ENCODE assay signal across 25 cellular contexts in genomic region chr2:129484999-129485398, GRCh38.
DNase-seq lines count a peak whose midpoint lies in the region; ATAC-seq and TF ChIP-seq lines count a peak whose summit lies in the region.
"Had no signal": no experiment of that assay in that cellular context is flagged by ENCODE, and none has a peak within 500 bp of the region (broad histone marks: within the 10 kb centered on the region; RNA-seq: fewer than 3 reads in every experiment).

No MANE protein-coding gene starts in this region.

- no peak overlapping the region for H2BK15ac ChIP-seq in neuronal stem cell (ENCODE audit: low read length)

- intact Hi-C loops in activated CD4-positive, alpha-beta T cell treated with anti-CD3 and anti-CD28 coated beads, Interleukin-2, amount 10 ng/mL, durations not matched to agents 24 days and 14 days (cut with micrococcal nuclease): no loop called here
- intact Hi-C loops in lower lobe of right lung (cut with DNase I) (no loop called here), right cardiac atrium (cut with DNase I) (no loop called here)

- no peak overlapping the region for H2BK12ac ChIP-seq in neuronal stem cell (ENCODE audit: low read length)

- H3K9me3 ChIP-seq in neuronal stem cell (replicated peaks in 1 of 2; ENCODE audit: control insufficient read depth in 2 of 2, insufficient read depth in 1 of 2, low read depth in 1 of 2, low read length in 2 of 2): no peaks in the 10 kb centered on the region
- no peaks in the 10 kb centered on the region for H3K9me3 ChIP-seq in lower lobe of right lung
- no peaks in the 10 kb centered on the region for H3K9me3 ChIP-seq in right cardiac atrium (ENCODE audit: control insufficient read depth, low read length)
- H3K9me3 ChIP-seq: A549 had no signal

- H3K14ac ChIP-seq in neuronal stem cell (ENCODE audit: low read length): no peak overlapping the region

- no peak overlapping the region for H3K27ac Mint-ChIP-seq in activated CD4-positive, alpha-beta T cell treated with anti-CD3 and anti-CD28 coated beads, Interleukin-2, amount 10 ng/mL, durations not matched to agents 24 days and 14 days
- H3K27ac Mint-ChIP-seq in neural crest cell (ENCODE audit: unreplicated experiment): peak overlapping the region; percentile 97
- H3K27ac Mint-ChIP-seq: B cell; CD14-positive monocyte; CD4-positive, alpha-beta memory T cell; CD4-positive, CD25-positive, alpha-beta regulatory T cell; CD8-positive, alpha-beta memory T cell had no signal

- no peak overlapping the region for H2BK120ac ChIP-seq in neuronal stem cell (ENCODE audit: low read depth, low read length)

- H3K4me3 Mint-ChIP-seq in activated CD4-positive, alpha-beta T cell treated with anti-CD3 and anti-CD28 coated beads, Interleukin-2, amount 10 ng/mL, durations not matched to agents 24 days and 14 days: no peak overlapping the region
- H3K4me3 Mint-ChIP-seq in neural crest cell: no peak overlapping the region
- H3K4me3 Mint-ChIP-seq: B cell; CD14-positive monocyte; CD4-positive, alpha-beta memory T cell; CD4-positive, CD25-positive, alpha-beta regulatory T cell; CD8-positive, alpha-beta memory T cell had no signal

- TF ChIP-seq CTCF in neural crest cell (conservative IDR thresholded peaks at IDR 0.05) (no peak), lower lobe of right lung (IDR thresholded peaks at IDR 0.05) (no peak)

- H3K18ac ChIP-seq in neuronal stem cell (ENCODE audit: low read length): peak overlapping the region; percentile 22

- H2AFZ ChIP-seq in neuronal stem cell (ENCODE audit: low read length): no peak overlapping the region

- no peak overlapping the region for H2BK5ac ChIP-seq in neuronal stem cell (ENCODE audit: low read length)

- no peak overlapping the region for H3K4me2 ChIP-seq in neuronal stem cell (ENCODE audit: insufficient read depth, low read length, poor library complexity, severe bottlenecking)
- H3K4me2 ChIP-seq: A549 had no signal

- no peaks in the 10 kb centered on the region for H3K4me1 Mint-ChIP-seq in activated CD4-positive, alpha-beta T cell treated with anti-CD3 and anti-CD28 coated beads, Interleukin-2, amount 10 ng/mL, durations not matched to agents 24 days and 14 days
- H3K4me1 Mint-ChIP-seq in neural crest cell: peaks cover 30% of the 10 kb centered on the region
- H3K4me1 Mint-ChIP-seq: CD14-positive monocyte; CD4-positive, alpha-beta memory T cell; CD4-positive, CD25-positive, alpha-beta regulatory T cell; CD8-positive, alpha-beta memory T cell had no signal

- no peak overlapping the region for H4K8ac ChIP-seq in neuronal stem cell (ENCODE audit: low read depth, low read length)

- H3K9me3 Mint-ChIP-seq in activated CD4-positive, alpha-beta T cell treated with anti-CD3 and anti-CD28 coated beads, Interleukin-2, amount 10 ng/mL, durations not matched to agents 24 days and 14 days: no peaks in the 10 kb centered on the region
- H3K9me3 Mint-ChIP-seq in neural crest cell: peaks cover 10% of the 10 kb centered on the region

- H2AK5ac ChIP-seq in neuronal stem cell (ENCODE audit: low read depth, low read length): no peak overlapping the region

- no peak for ATAC-seq in lower lobe of right lung
- no peak for ATAC-seq in right cardiac atrium
- ATAC-seq: A549, GM12878 had no signal

- peak; percentile 28 for DNase-seq in activated CD4-positive, alpha-beta T cell treated with anti-CD3 and anti-CD28 coated beads, Interleukin-2, amount 10 ng/mL, durations not matched to agents 24 days and 14 days
- DNase-seq in activated CD4-positive, alpha-beta T cell treated with anti-CD3 and anti-CD28 coated beads, Interleukin-2, amount 50 U/mL, for 48 hours: no peak
- DNase-seq in neural crest cell (ENCODE audit: low read depth, low spot score) (no peak), neuronal stem cell (ENCODE audit: low spot score) (no peak), lower lobe of right lung (no peak), UCSD-AML1 (lab: John Stamatoyannopoulos, UW; ENCODE audit: unreplicated experiment) (no peak), right cardiac atrium (no peak)
- DNase-seq: AML-193; C1 segment of cervical spinal cord; CD4-positive, alpha-beta memory T cell; CD4-positive, CD25-positive, alpha-beta regulatory T cell; CD8-positive, alpha-beta memory T cell; COR-L47; DMS 273 treated with DMSO at 0.1 percent for 48 hours; DMS153; DMS53; DMS79; DND-41; EL; GDM1 had no signal

- H3K4me1 ChIP-seq in neuronal stem cell (ENCODE audit: control insufficient read depth in 2 of 2, insufficient read depth in 1 of 2, low read depth in 1 of 2, low read length in 2 of 2) (peaks cover 2 to 6% of the 10 kb centered on the region in 2 donors), lower lobe of right lung (no peaks in the 10 kb centered on the region), right cardiac atrium (ENCODE audit: control insufficient read depth, insufficient read depth, low read length) (no peaks in the 10 kb centered on the region)
- H3K4me1 ChIP-seq: A549 had no signal

- H3K9ac ChIP-seq in neuronal stem cell (ENCODE audit: low read depth, low read length, poor library complexity): no peak overlapping the region

- no CpG with 5 or more reads among the region's 6 CpGs for WGBS in neuronal stem cell (ENCODE audit: extremely low coverage in 2 of 2, insufficient read length in 2 of 2, insufficient replicate concordance in 1 of 2), 2 donors
- WGBS in right cardiac atrium: 72% methylated on average over 6 of the region's 6 CpGs

- H3K27me3 ChIP-seq in neuronal stem cell (ENCODE audit: control insufficient read depth in 3 of 3, insufficient read depth in 3 of 3, low read depth in 1 of 3, low read length in 3 of 3) (no peaks in the 10 kb centered on the region), lower lobe of right lung (ENCODE audit: low read depth) (no peaks in the 10 kb centered on the region), right cardiac atrium (ENCODE audit: control insufficient read depth, insufficient read depth) (no peaks in the 10 kb centered on the region)

- no peak overlapping the region for H4K91ac ChIP-seq in neuronal stem cell (ENCODE audit: low read depth, low read length, poor library complexity)

- H3K36me3 Mint-ChIP-seq in activated CD4-positive, alpha-beta T cell treated with anti-CD3 and anti-CD28 coated beads, Interleukin-2, amount 10 ng/mL, durations not matched to agents 24 days and 14 days (ENCODE audit: low read depth): no peaks in the 10 kb centered on the region
- no peaks in the 10 kb centered on the region for H3K36me3 Mint-ChIP-seq in neural crest cell (ENCODE audit: low read depth)
- H3K36me3 Mint-ChIP-seq: CD14-positive monocyte; CD4-positive, alpha-beta memory T cell; CD4-positive, CD25-positive, alpha-beta regulatory T cell; CD8-positive, alpha-beta memory T cell had no signal

- no peak overlapping the region for H3K4ac ChIP-seq in neuronal stem cell (ENCODE audit: low read length)

- H3K23ac ChIP-seq in neuronal stem cell (ENCODE audit: low read depth, low read length, poor library complexity): no peak overlapping the region

- peaks cover 2% of the 10 kb centered on the region for H3K79me1 ChIP-seq in neuronal stem cell (ENCODE audit: low read depth, low read length)

- H3K27ac ChIP-seq in neuronal stem cell (replicated peaks; ENCODE audit: low read length) (no peak overlapping the region), lower lobe of right lung (no peak overlapping the region), right cardiac atrium (ENCODE audit: low read length) (no peak overlapping the region)
- H3K27ac ChIP-seq: 22Rv1, A549 had no signal

- no peaks in the 10 kb centered on the region for H3K36me3 ChIP-seq in neuronal stem cell (replicated peaks in 1 of 2; ENCODE audit: control insufficient read depth in 2 of 2, insufficient read depth in 2 of 2, low read length in 2 of 2)
- no peaks in the 10 kb centered on the region for H3K36me3 ChIP-seq in lower lobe of right lung

- no peak overlapping the region for H3K4me3 ChIP-seq in neuronal stem cell (ENCODE audit: low read length in 2 of 2)
- no peak overlapping the region for H3K4me3 ChIP-seq in lower lobe of right lung
- no peak overlapping the region for H3K4me3 ChIP-seq in right cardiac atrium (ENCODE audit: low read length)
- H3K4me3 ChIP-seq: A549, GM12878 had no signal

- H3K27me3 Mint-ChIP-seq in activated CD4-positive, alpha-beta T cell treated with anti-CD3 and anti-CD28 coated beads, Interleukin-2, amount 10 ng/mL, durations not matched to agents 24 days and 14 days: no peaks in the 10 kb centered on the region
- H3K27me3 Mint-ChIP-seq in neural crest cell (ENCODE audit: low read depth): peaks cover 3% of the 10 kb centered on the region
- H3K27me3 Mint-ChIP-seq: B cell; CD4-positive, CD25-positive, alpha-beta regulatory T cell had no signal
